1 cellular context compared by ENCODE assay signal in the genomic region with DNA sequence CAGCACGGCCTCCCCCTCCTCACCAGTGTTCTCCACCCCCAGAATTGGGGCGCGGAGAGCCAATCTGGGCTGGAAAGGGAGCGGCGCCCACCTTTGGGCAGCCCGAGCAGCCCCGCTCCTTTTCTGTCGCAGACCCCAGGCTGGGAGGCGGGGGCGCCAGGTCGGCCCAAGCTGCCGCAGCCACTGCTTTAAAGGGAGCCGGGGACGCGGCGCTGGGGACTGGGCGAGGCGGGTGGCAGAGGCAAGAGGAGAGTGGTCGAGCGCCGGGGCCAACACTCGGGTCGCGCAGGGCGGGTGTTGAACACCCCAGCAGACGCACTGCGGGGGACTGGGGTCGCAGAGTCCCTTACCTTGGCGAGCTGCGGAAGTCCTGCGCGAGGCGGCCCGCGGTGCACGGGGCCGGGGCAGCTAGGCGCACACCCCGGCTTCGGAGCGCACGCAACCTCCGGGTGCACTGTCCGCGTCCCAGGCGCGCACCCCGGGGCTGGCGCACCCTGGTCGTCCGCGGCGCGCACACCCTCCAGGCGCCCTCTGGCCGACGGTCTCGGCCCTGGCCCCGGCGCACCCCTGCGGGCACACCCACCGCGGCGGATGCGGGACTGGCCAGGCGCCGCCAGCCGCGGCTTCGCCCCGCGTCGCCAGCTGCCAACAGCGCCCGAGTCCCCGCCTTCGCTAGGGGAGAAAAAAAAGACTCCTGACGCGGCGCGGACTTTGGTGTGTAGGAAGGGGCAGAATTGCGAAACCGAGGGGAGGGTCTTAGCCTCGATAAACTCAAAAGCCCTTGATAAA.
TF ChIP-seq lines count a peak whose summit lies in the region.

A gene (minus strand): TSS at position 679 of the 789 bp plus-strand sequence. CDS start 37,870 bp downstream, outside the sequence.

TF ChIP-seq in HepG2, 621 proteins besides CTCF, POLR2A, EP300 and RAD21 (continued from another document and continues in another):
- TF ChIP-seq, protein P1, sequence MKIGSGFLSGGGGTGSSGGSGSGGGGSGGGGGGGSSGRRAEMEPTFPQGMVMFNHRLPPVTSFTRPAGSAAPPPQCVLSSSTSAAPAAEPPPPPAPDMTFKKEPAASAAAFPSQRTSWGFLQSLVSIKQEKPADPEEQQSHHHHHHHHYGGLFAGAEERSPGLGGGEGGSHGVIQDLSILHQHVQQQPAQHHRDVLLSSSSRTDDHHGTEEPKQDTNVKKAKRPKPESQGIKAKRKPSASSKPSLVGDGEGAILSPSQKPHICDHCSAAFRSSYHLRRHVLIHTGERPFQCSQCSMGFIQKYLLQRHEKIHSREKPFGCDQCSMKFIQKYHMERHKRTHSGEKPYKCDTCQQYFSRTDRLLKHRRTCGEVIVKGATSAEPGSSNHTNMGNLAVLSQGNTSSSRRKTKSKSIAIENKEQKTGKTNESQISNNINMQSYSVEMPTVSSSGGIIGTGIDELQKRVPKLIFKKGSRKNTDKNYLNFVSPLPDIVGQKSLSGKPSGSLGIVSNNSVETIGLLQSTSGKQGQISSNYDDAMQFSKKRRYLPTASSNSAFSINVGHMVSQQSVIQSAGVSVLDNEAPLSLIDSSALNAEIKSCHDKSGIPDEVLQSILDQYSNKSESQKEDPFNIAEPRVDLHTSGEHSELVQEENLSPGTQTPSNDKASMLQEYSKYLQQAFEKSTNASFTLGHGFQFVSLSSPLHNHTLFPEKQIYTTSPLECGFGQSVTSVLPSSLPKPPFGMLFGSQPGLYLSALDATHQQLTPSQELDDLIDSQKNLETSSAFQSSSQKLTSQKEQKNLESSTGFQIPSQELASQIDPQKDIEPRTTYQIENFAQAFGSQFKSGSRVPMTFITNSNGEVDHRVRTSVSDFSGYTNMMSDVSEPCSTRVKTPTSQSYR (CRISPR knock-in tag; IDR thresholded peaks at IDR 0.05; ENCODE audit: borderline replicate concordance) = no peak
- TF ChIP-seq, protein P2, sequence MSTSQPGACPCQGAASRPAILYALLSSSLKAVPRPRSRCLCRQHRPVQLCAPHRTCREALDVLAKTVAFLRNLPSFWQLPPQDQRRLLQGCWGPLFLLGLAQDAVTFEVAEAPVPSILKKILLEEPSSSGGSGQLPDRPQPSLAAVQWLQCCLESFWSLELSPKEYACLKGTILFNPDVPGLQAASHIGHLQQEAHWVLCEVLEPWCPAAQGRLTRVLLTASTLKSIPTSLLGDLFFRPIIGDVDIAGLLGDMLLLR (CRISPR knock-in tag; IDR thresholded peaks at IDR 0.05) = no peak
- TF ChIP-seq, protein P3, sequence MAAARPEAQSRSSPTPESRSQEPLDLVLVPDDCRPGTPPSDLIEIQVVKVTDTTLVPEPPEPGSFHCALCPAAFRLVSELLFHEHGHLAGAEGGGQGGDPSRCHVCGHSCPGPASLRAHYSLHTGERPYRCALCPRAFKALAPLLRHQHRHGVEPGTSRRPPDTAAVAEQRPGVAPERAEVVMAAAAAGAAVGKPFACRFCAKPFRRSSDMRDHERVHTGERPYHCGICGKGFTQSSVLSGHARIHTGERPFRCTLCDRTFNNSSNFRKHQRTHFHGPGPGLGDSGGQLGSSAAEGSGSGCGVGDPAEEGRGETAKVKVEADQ (CRISPR knock-in tag; IDR thresholded peaks at IDR 0.05; ENCODE audit: borderline replicate concordance) = peak; percentile 57; the same call in 1 of the 2 replicates
- TF ChIP-seq ARNT2 (CRISPR knock-in tag; IDR thresholded peaks at IDR 0.05; ENCODE audit: low read depth) (peak; percentile 84; the same call in 1 of the 2 replicates), ZNF558 (CRISPR knock-in tag; IDR thresholded peaks at IDR 0.05; ENCODE audit: borderline replicate concordance) (peak; percentile 48; the same call in 1 of the 2 replicates), AGO2 (optimal IDR thresholded peaks at IDR 0.05; ENCODE audit: low read depth, low read length) (peak; percentile 54), ZNF367 (CRISPR knock-in tag; IDR thresholded peaks at IDR 0.05; ENCODE audit: borderline replicate concordance) (peak; percentile 45; the same call in 1 of the 2 replicates), YEATS4 (CRISPR knock-in tag; IDR thresholded peaks at IDR 0.05; ENCODE audit: borderline replicate concordance) (peak; percentile 51), HNF4G (IDR thresholded peaks at IDR 0.05; ENCODE audit: borderline replicate concordance, low read depth, low read length) (peak; percentile 65; the same call in 1 of the 2 replicates), HNF4G (CRISPR knock-in tag; IDR thresholded peaks at IDR 0.05; ENCODE audit: borderline replicate concordance, low read depth) (no peak), NR2F6 (IDR thresholded peaks at IDR 0.05) (0 out of 2 replicates have a peak, but pooled peaks have one; percentile 29), NR2F6 (CRISPR knock-in tag; IDR thresholded peaks at IDR 0.05) (no peak), MED8 (CRISPR knock-in tag; IDR thresholded peaks at IDR 0.05; ENCODE audit: insufficient replicate concordance) (no peak), ZNF547 (CRISPR knock-in tag; IDR thresholded peaks at IDR 0.05) (no peak), KLF16 (CRISPR knock-in tag; IDR thresholded peaks at IDR 0.05) (no peak), CCDC6 (CRISPR knock-in tag; IDR thresholded peaks at IDR 0.05) (no peak; the same call in 1 of the 2 replicates), ATAD3A (CRISPR knock-in tag; IDR thresholded peaks at IDR 0.05) (no peak), ZBTB7A (CRISPR knock-in tag; IDR thresholded peaks at IDR 0.05) (no peak), ZNF331 (CRISPR knock-in tag; IDR thresholded peaks at IDR 0.05) (peak; percentile 42; the same call in 1 of the 2 replicates), SNAPC2 (CRISPR knock-in tag; IDR thresholded peaks at IDR 0.05) (no peak), BCL6 (CRISPR knock-in tag; IDR thresholded peaks at IDR 0.05) (peak; percentile 50; the same call in 1 of the 2 replicates), GABPB1 (CRISPR knock-in tag; IDR thresholded peaks at IDR 0.05) (peak; percentile 54; the same call in 1 of the 2 replicates), MED1 (CRISPR knock-in tag; IDR thresholded peaks at IDR 0.05) (peak; percentile 50; the same call in 1 of the 2 replicates), ZNF329 (CRISPR knock-in tag; IDR thresholded peaks at IDR 0.05; ENCODE audit: low read depth) (peak; percentile 49; the same call in 1 of the 2 replicates), YY1 (IDR thresholded peaks at IDR 0.05; ENCODE audit: insufficient read depth, insufficient replicate concordance, low read depth, low read length) (peak; percentile 35), ZNF17 (CRISPR knock-in tag; IDR thresholded peaks at IDR 0.05) (no peak), ZBTB7B (CRISPR knock-in tag; IDR thresholded peaks at IDR 0.05) (no peak), ZNF225 (CRISPR knock-in tag; IDR thresholded peaks at IDR 0.05) (no peak), MEIS2 (CRISPR knock-in tag; IDR thresholded peaks at IDR 0.05) (peak; percentile 23; the same call in 1 of the 2 replicates)
- TF ChIP-seq, protein P4, sequence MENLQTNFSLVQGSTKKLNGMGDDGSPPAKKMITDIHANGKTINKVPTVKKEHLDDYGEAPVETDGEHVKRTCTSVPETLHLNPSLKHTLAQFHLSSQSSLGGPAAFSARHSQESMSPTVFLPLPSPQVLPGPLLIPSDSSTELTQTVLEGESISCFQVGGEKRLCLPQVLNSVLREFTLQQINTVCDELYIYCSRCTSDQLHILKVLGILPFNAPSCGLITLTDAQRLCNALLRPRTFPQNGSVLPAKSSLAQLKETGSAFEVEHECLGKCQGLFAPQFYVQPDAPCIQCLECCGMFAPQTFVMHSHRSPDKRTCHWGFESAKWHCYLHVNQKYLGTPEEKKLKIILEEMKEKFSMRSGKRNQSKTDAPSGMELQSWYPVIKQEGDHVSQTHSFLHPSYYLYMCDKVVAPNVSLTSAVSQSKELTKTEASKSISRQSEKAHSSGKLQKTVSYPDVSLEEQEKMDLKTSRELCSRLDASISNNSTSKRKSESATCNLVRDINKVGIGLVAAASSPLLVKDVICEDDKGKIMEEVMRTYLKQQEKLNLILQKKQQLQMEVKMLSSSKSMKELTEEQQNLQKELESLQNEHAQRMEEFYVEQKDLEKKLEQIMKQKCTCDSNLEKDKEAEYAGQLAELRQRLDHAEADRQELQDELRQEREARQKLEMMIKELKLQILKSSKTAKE (CRISPR knock-in tag; IDR thresholded peaks at IDR 0.05; ENCODE audit: borderline replicate concordance) = no peak
- TF ChIP-seq, protein P5, sequence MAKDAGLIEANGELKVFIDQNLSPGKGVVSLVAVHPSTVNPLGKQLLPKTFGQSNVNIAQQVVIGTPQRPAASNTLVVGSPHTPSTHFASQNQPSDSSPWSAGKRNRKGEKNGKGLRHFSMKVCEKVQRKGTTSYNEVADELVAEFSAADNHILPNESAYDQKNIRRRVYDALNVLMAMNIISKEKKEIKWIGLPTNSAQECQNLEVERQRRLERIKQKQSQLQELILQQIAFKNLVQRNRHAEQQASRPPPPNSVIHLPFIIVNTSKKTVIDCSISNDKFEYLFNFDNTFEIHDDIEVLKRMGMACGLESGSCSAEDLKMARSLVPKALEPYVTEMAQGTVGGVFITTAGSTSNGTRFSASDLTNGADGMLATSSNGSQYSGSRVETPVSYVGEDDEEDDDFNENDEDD (CRISPR knock-in tag; IDR thresholded peaks at IDR 0.05; ENCODE audit: borderline replicate concordance) = peak; percentile 52; the same call in 1 of the 2 replicates
- TF ChIP-seq, protein P6, sequence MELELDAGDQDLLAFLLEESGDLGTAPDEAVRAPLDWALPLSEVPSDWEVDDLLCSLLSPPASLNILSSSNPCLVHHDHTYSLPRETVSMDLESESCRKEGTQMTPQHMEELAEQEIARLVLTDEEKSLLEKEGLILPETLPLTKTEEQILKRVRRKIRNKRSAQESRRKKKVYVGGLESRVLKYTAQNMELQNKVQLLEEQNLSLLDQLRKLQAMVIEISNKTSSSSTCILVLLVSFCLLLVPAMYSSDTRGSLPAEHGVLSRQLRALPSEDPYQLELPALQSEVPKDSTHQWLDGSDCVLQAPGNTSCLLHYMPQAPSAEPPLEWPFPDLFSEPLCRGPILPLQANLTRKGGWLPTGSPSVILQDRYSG (CRISPR knock-in tag; IDR thresholded peaks at IDR 0.05) = no peak
- TF ChIP-seq, protein P7, sequence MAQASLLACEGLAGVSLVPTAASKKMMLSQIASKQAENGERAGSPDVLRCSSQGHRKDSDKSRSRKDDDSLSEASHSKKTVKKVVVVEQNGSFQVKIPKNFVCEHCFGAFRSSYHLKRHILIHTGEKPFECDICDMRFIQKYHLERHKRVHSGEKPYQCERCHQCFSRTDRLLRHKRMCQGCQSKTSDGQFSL (CRISPR knock-in tag; IDR thresholded peaks at IDR 0.05) = no peak
- TF ChIP-seq, protein P8, sequence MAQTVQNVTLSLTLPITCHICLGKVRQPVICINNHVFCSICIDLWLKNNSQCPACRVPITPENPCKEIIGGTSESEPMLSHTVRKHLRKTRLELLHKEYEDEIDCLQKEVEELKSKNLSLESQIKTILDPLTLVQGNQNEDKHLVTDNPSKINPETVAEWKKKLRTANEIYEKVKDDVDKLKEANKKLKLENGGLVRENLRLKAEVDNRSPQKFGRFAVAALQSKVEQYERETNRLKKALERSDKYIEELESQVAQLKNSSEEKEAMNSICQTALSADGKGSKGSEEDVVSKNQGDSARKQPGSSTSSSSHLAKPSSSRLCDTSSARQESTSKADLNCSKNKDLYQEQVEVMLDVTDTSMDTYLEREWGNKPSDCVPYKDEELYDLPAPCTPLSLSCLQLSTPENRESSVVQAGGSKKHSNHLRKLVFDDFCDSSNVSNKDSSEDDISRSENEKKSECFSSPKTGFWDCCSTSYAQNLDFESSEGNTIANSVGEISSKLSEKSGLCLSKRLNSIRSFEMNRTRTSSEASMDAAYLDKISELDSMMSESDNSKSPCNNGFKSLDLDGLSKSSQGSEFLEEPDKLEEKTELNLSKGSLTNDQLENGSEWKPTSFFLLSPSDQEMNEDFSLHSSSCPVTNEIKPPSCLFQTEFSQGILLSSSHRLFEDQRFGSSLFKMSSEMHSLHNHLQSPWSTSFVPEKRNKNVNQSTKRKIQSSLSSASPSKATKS (CRISPR knock-in tag; IDR thresholded peaks at IDR 0.05) = no peak
- TF ChIP-seq, protein P9, sequence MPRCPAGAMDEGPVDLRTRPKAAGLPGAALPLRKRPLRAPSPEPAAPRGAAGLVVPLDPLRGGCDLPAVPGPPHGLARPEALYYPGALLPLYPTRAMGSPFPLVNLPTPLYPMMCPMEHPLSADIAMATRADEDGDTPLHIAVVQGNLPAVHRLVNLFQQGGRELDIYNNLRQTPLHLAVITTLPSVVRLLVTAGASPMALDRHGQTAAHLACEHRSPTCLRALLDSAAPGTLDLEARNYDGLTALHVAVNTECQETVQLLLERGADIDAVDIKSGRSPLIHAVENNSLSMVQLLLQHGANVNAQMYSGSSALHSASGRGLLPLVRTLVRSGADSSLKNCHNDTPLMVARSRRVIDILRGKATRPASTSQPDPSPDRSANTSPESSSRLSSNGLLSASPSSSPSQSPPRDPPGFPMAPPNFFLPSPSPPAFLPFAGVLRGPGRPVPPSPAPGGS (CRISPR knock-in tag; IDR thresholded peaks at IDR 0.05) = 0 out of 2 replicates have a peak, but pooled peaks have one; percentile 27
- TF ChIP-seq, protein P10, sequence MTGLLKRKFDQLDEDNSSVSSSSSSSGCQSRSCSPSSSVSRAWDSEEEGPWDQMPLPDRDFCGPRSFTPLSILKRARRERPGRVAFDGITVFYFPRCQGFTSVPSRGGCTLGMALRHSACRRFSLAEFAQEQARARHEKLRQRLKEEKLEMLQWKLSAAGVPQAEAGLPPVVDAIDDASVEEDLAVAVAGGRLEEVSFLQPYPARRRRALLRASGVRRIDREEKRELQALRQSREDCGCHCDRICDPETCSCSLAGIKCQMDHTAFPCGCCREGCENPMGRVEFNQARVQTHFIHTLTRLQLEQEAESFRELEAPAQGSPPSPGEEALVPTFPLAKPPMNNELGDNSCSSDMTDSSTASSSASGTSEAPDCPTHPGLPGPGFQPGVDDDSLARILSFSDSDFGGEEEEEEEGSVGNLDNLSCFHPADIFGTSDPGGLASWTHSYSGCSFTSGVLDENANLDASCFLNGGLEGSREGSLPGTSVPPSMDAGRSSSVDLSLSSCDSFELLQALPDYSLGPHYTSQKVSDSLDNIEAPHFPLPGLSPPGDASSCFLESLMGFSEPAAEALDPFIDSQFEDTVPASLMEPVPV (CRISPR knock-in tag; IDR thresholded peaks at IDR 0.05) = no peak; the same call in 1 of the 2 replicates
- TF ChIP-seq, protein P11, sequence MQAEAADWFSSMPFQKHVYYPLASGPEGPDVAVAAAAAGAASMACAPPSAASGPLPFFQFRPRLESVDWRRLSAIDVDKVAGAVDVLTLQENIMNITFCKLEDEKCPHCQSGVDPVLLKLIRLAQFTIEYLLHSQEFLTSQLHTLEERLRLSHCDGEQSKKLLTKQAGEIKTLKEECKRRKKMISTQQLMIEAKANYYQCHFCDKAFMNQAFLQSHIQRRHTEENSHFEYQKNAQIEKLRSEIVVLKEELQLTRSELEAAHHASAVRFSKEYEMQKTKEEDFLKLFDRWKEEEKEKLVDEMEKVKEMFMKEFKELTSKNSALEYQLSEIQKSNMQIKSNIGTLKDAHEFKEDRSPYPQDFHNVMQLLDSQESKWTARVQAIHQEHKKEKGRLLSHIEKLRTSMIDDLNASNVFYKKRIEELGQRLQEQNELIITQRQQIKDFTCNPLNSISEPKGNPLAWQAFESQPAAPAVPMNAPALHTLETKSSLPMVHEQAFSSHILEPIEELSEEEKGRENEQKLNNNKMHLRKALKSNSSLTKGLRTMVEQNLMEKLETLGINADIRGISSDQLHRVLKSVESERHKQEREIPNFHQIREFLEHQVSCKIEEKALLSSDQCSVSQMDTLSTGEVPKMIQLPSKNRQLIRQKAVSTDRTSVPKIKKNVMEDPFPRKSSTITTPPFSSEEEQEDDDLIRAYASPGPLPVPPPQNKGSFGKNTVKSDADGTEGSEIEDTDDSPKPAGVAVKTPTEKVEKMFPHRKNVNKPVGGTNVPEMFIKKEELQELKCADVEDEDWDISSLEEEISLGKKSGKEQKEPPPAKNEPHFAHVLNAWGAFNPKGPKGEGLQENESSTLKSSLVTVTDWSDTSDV (CRISPR knock-in tag; IDR thresholded peaks at IDR 0.05) = no peak
